ENCODE assay signal across 8 cellular contexts in genomic region chr10:15088428-15089261, GRCh38. TPM values are rescaled to one million over a fixed set of nuclear protein-coding genes. Genes with fewer than 3 reads are reported as not detected.
DNase-seq lines count a peak whose midpoint lies in the region; ATAC-seq and TF ChIP-seq lines count a peak whose summit lies in the region.

Gene ACBD7, minus strand, starts transcription at chr10:15088776. Its CDS starts 48 bp downstream, at chr10:15088728.

- peak within 1 kb of the TSS; percentile 52 for H3K4me3 ChIP-seq in GM12865 (ENCODE audit: low read depth, low read length)
- H3K4me3 ChIP-seq in adipocyte (ENCODE audit: low read length): peak within 1 kb of the TSS; percentile 81
- H3K4me3 ChIP-seq in psoas muscle: peak within 1 kb of the TSS; percentile 77

- H3K36me3 ChIP-seq in adipocyte (ENCODE audit: control insufficient read depth, insufficient read depth, low read length, severe bottlenecking): no peaks in the 10 kb centered on the region
- H3K36me3 ChIP-seq in psoas muscle (ENCODE audit: insufficient read depth in 1 of 2, low read depth in 1 of 2): no peaks in the 10 kb centered on the region

- intact Hi-C loops in left ventricle myocardium superior (cut with micrococcal nuclease): no loop called here
- intact Hi-C loops in psoas muscle (cut with DNase I): no loop called here

- no peaks in the 10 kb centered on the region for H3K9me3 ChIP-seq in adipocyte (ENCODE audit: control insufficient read depth, low read length)
- no peaks in the 10 kb centered on the region for H3K9me3 ChIP-seq in psoas muscle

- ATAC-seq in HG02588 (IDR thresholded peaks at IDR 0.05; ENCODE audit: unreplicated experiment): peak; percentile 100
- ATAC-seq in left ventricle myocardium superior: peak; percentile 99
- ATAC-seq in psoas muscle: peak; percentile 97 to 99 (median 98)

- H3K27ac ChIP-seq in psoas muscle: no peak within 1 kb of the TSS

- H3K9ac ChIP-seq in adipocyte (ENCODE audit: low read length): peak within 1 kb of the TSS; percentile 39

- H3K4me1 ChIP-seq in adipocyte (ENCODE audit: control insufficient read depth, insufficient read depth, low read length) (peaks cover 13% of the 10 kb centered on the region), psoas muscle (peaks cover 8% of the 10 kb centered on the region)

- TF ChIP-seq CTCF in GM12865 (IDR thresholded peaks at IDR 0.05; ENCODE audit: insufficient read depth, low read depth, low read length, missing control alignments): peak; percentile 26
- peak; percentile 61 for TF ChIP-seq CTCF in psoas muscle (IDR thresholded peaks at IDR 0.05)

- 6 to 7% (median 7%) methylated on average over 58 to 63 of the region's 63 CpGs for WGBS in psoas muscle, 3 donors

- H3K27me3 ChIP-seq in adipocyte (replicated peaks; ENCODE audit: control insufficient read depth, insufficient read depth, low read length): no peaks in the 10 kb centered on the region
- peaks cover 0 to 12% (median 0%) of the 10 kb centered on the region in 3 donors for H3K27me3 ChIP-seq in psoas muscle (ENCODE audit: insufficient read depth in 3 of 3, low read length in 2 of 3)

- DNase-seq in GM12865 (ENCODE audit: low read depth): peak; percentile 85
- peak; percentile 76 for DNase-seq in NCI-H1092 (lab: John Stamatoyannopoulos, UW)
- peak; percentile 66 for DNase-seq in T follicular helper cell (ENCODE audit: low read depth)
- peak; percentile 95 for DNase-seq in adipocyte (ENCODE audit: low read depth)
- DNase-seq in left ventricle myocardium superior: peak; percentile 86
- peak; percentile 80 to 83 for DNase-seq in psoas muscle
- DNase-seq in ureter (ENCODE audit: low spot score): peak; percentile 67

RNA-seq across cellular contexts. Expression of gene ACBD7, which starts in this region (rescaled TPM):
- not detected for total RNA-seq in left ventricle myocardium superior
- not detected for total RNA-seq in psoas muscle
- under 1 TPM in 1 of 3 donors, not detected in 2; 0.06 TPM for polyA plus RNA-seq in psoas muscle
- 0.86 TPM for total RNA-seq in ureter

Comparison
In these comparisons a context has a peak if more than half of its experiments do, and no peak if none do; other contexts are left out.
1. Peak in DNase-seq and ATAC-seq in left ventricle myocardium superior; RNA of the gene not detected or under 1 TPM.
2. Peak in DNase-seq, ATAC-seq and H3K4me3 ChIP-seq in psoas muscle; RNA of the gene not detected or under 1 TPM.
3. Peak in DNase-seq in ureter; RNA of the gene not detected or under 1 TPM.